8 cellular contexts compared by ENCODE assay signal in the genomic region with DNA sequence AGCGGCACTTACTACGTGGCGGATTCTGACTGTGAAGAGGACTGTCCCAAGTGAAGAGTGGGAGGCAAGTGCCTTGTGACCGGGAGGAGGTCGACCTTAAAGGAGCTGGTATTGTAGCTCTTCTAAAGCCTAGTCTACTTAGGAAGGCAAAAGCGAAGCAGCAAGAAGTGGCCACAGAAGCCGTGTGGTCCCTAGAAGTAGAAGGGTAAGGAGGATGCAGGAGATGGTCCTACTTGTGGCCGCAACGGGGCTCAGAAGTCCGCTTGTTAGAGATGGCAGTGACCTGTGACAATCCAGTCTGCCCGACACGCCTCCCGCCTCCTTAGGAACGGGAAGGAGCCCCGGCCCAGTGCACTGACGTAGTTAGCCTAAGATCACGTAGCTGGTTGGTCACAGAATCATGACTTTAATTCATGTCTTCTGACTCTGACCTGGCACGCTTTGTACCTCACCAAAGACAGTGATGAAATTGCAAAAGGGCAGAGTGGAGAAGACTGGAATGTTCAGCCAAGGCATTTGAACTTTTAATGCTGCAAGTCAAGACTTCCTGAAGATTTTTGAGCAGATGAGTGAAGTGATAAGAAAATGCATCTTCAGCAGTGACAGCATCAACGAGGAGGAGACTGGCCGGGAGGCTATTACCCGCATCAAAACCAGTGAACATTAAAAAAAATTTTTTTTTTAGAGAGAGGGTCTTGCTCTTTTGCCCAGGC. TPM values are rescaled to one million over a fixed set of nuclear protein-coding genes. Genes with fewer than 3 reads are reported as not detected.
DNase-seq lines count a peak whose midpoint lies in the region; ATAC-seq and TF ChIP-seq lines count a peak whose summit lies in the region.

No MANE protein-coding gene starts in this region.

- H3K4me1 Mint-ChIP-seq in CD4-positive, CD25-positive, alpha-beta regulatory T cell, result peaks cover 0 to 14% (median 9%) of the 10 kb centered on the region in 4 donors
- peaks cover 5% of the 10 kb centered on the region for H3K4me1 Mint-ChIP-seq in nephron progenitor cell

- H3K4me1 ChIP-seq in CD4-positive, CD25-positive, alpha-beta regulatory T cell (ENCODE audit: control insufficient read depth, insufficient read depth, low read length, poor library complexity, severe bottlenecking), result peaks cover 34% of the 10 kb centered on the region
- H3K4me1 ChIP-seq in PC-3 (ENCODE audit: insufficient read depth, low read length), result peaks cover 22% of the 10 kb centered on the region
- peaks cover 28% of the 10 kb centered on the region for H3K4me1 ChIP-seq in stomach smooth muscle (ENCODE audit: control insufficient read depth, insufficient read depth, low read length)

- H3K36me3 Mint-ChIP-seq in CD4-positive, CD25-positive, alpha-beta regulatory T cell, result no peaks in the 10 kb centered on the region
- H3K36me3 Mint-ChIP-seq in nephron progenitor cell (ENCODE audit: low read depth), result no peaks in the 10 kb centered on the region

- H3F3A ChIP-seq in PC-3 (ENCODE audit: low read length, unreplicated experiment), result no peaks in the 10 kb centered on the region

- no peaks in the 10 kb centered on the region for H3K9me3 ChIP-seq in CD4-positive, CD25-positive, alpha-beta regulatory T cell (ENCODE audit: control insufficient read depth in 2 of 2, low read length in 2 of 2)
- H3K9me3 ChIP-seq in PC-3 (ENCODE audit: low read length) (no peaks in the 10 kb centered on the region), stomach smooth muscle (ENCODE audit: control insufficient read depth in 2 of 2, low read length in 2 of 2) (no peaks in the 10 kb centered on the region)

- H4K20me1 ChIP-seq in PC-3 (ENCODE audit: low read length), result peaks cover 5% of the 10 kb centered on the region; the same call in 1 of the 2 replicates

- H3K9me3 Mint-ChIP-seq in CD4-positive, CD25-positive, alpha-beta regulatory T cell, result peaks cover 0 to 2% (median 0%) of the 10 kb centered on the region in 7 donors
- no peaks in the 10 kb centered on the region for H3K9me3 Mint-ChIP-seq in nephron progenitor cell

- H3K9me2 ChIP-seq in PC-3 (replicated peaks; ENCODE audit: low read length), result no peaks in the 10 kb centered on the region

- peaks cover 37% of the 10 kb centered on the region for H3K79me2 ChIP-seq in PC-3 (ENCODE audit: low read length)

- H3K4me3 ChIP-seq in CD4-positive, CD25-positive, alpha-beta regulatory T cell (ENCODE audit: low read depth, low read length), result peak overlapping the region; percentile 92
- peak overlapping the region; percentile 72 for H3K4me3 ChIP-seq in PC-3 (ENCODE audit: low read length)
- peak overlapping the region; percentile 77 for H3K4me3 ChIP-seq in fibroblast of mammary gland (ENCODE audit: control insufficient read depth, low read depth, low read length)
- peak overlapping the region; percentile 74 to 98 for H3K4me3 ChIP-seq in stomach smooth muscle (ENCODE audit: low read length in 2 of 2)

- no peak overlapping the region for H3K4me3 Mint-ChIP-seq in CD4-positive, CD25-positive, alpha-beta regulatory T cell
- H3K4me3 Mint-ChIP-seq in nephron progenitor cell, result no peak overlapping the region

- TF ChIP-seq CTCF in PC-3 (conservative IDR thresholded peaks at IDR 0.05; ENCODE audit: low read depth, low read length), result no peak
- no peak for TF ChIP-seq CTCF in fibroblast of mammary gland (conservative IDR thresholded peaks at IDR 0.05; ENCODE audit: control insufficient read depth, insufficient read depth, low read depth, low read length)
- TF ChIP-seq CTCF in nephron progenitor cell (IDR thresholded peaks at IDR 0.05), result no peak

- ATAC-seq in CD4-positive, CD25-positive, alpha-beta regulatory T cell (ENCODE audit: low read depth in 2 of 2), result peak; percentile 6 to 8
- ATAC-seq in GM19324 (IDR thresholded peaks at IDR 0.05; ENCODE audit: low FRiP score, unreplicated experiment) (peak; percentile 27), HG03439 (IDR thresholded peaks at IDR 0.05; ENCODE audit: unreplicated experiment) (peak; percentile 45), PC-3 (peak; percentile 55)

- TSS peak; percentile 92 for BruUV-seq in PC-3 (replicated peaks; lab: Mats Ljungman, UMichigan)

- no peak overlapping the region for H3K27ac Mint-ChIP-seq in CD4-positive, CD25-positive, alpha-beta regulatory T cell
- H3K27ac Mint-ChIP-seq in nephron progenitor cell, result no peak overlapping the region

- POLR2A ChIA-PET in PC-3 (lab: Charles Lee; ENCODE audit: unreplicated experiment), result interaction anchor here (0.5 to 1.3 kb wide), 3 partner anchors 15 to 32 kb away, joined by 4 to 5 read pairs (median 5); no protein-coding TSS in a partner anchor

- no peaks in the 10 kb centered on the region for H3K27me3 ChIP-seq in CD4-positive, CD25-positive, alpha-beta regulatory T cell (ENCODE audit: control insufficient read depth, insufficient read depth, low read length)
- no peaks in the 10 kb centered on the region for H3K27me3 ChIP-seq in PC-3 (ENCODE audit: low read length)
- H3K27me3 ChIP-seq in stomach smooth muscle (ENCODE audit: control insufficient read depth in 1 of 2, insufficient read depth in 2 of 2, low read length in 2 of 2), result no peaks in the 10 kb centered on the region

- DNase-seq in CD4-positive, CD25-positive, alpha-beta regulatory T cell, result peak in 2 of 3 donors; percentile 76 to 91
- DNase-seq in PC-3 (peak; percentile 87), activated T-cell treated with anti-CD3 and anti-CD28 coated beads for 48 hours (ENCODE audit: low read depth) (peak; percentile 78), fibroblast of mammary gland (ENCODE audit: low read depth) (peak; percentile 99), nephron progenitor cell (peak; percentile 80)

- H3K27me3 Mint-ChIP-seq in CD4-positive, CD25-positive, alpha-beta regulatory T cell, result no peaks in the 10 kb centered on the region
- peaks cover 3% of the 10 kb centered on the region for H3K27me3 Mint-ChIP-seq in nephron progenitor cell (ENCODE audit: low read depth, poor library complexity)

- CTCF ChIA-PET in PC-3 (lab: Charles Lee), result interaction anchor here (0.6 kb wide), 1 partner anchor 41 kb away, joined by 4 read pairs; no protein-coding TSS in a partner anchor

- peak overlapping the region; percentile 84 for H2AFZ ChIP-seq in PC-3 (ENCODE audit: low read length)

- H3K9ac ChIP-seq in PC-3 (ENCODE audit: low read length) (peak overlapping the region; percentile 76), stomach smooth muscle (ENCODE audit: low read length in 2 of 2) (peak overlapping the region; percentile 88 to 99)

- intact Hi-C loops in PC-3 (cut with micrococcal nuclease), result loop anchor here (1.0 kb wide), 2 partner anchors 31 to 41 kb away; no protein-coding TSS in a partner anchor

- H3K36me3 ChIP-seq in CD4-positive, CD25-positive, alpha-beta regulatory T cell (ENCODE audit: control insufficient read depth, insufficient read depth, low read length), result no peaks in the 10 kb centered on the region
- H3K36me3 ChIP-seq in PC-3 (ENCODE audit: low read depth, low read length) (no peaks in the 10 kb centered on the region), stomach smooth muscle (ENCODE audit: control insufficient read depth in 2 of 2, insufficient read depth in 2 of 2, low read length in 2 of 2) (no peaks in the 10 kb centered on the region)

- H3K27ac ChIP-seq in CD4-positive, CD25-positive, alpha-beta regulatory T cell (ENCODE audit: insufficient read depth, low read length, poor library complexity, severe bottlenecking), result peak overlapping the region; percentile 99
- peak overlapping the region; percentile 88 for H3K27ac ChIP-seq in PC-3 (ENCODE audit: low read length)
- H3K27ac ChIP-seq in stomach smooth muscle (ENCODE audit: low read length), result peak overlapping the region; percentile 99

- peak overlapping the region; percentile 80 for H3K4me2 ChIP-seq in PC-3 (ENCODE audit: low read length)

RNA-seq across cellular contexts. Expression of a gene that starts 0.7 kb away (rescaled TPM):
- total RNA-seq in CD4-positive, CD25-positive, alpha-beta regulatory T cell, result 36.9 TPM
- polyA plus RNA-seq in CD4-positive, CD25-positive, alpha-beta regulatory T cell, result 1 to 10 TPM; 4.5 to 8.1 (median 6.2) TPM
- total RNA-seq in PC-3 (2014; rRNA removed), result 10.7 and 16.2 TPM in 2 replicates

Comparison
In these comparisons a context has a peak if more than half of its experiments do, and no peak if none do; other contexts are left out.
1. Peak in every context shown above with its lines: DNase-seq, ATAC-seq, H3K4me3 ChIP-seq and H3K27ac ChIP-seq.